In genomic region chr3:42057561-42058211, GRCh38 we compare ENCODE assay signal across 10 cellular contexts. TPM values are rescaled to one million over a fixed set of nuclear protein-coding genes. Genes with fewer than 3 reads are reported as not detected.
DNase-seq lines count a peak whose midpoint lies in the region; ATAC-seq and TF ChIP-seq lines count a peak whose summit lies in the region.
"Had no signal": no experiment of that assay in that cellular context is flagged by ENCODE, and none has a peak within 500 bp of the region (broad histone marks: within the 10 kb centered on the region; RNA-seq: fewer than 3 reads in every experiment).

No MANE protein-coding gene starts in this region.

- TF ChIP-seq POLR2A in thyroid gland (IDR thresholded peaks at IDR 0.05) = peak in 1 of 2 donors; percentile 55

- peaks cover 47 to 75% of the 10 kb centered on the region in 2 donors for H3K4me1 ChIP-seq in thyroid gland

- no peaks in the 10 kb centered on the region for H3K27me3 Mint-ChIP-seq in WTC11 (ENCODE audit: low read depth)
- H3K27me3 Mint-ChIP-seq in activated CD4-positive, alpha-beta memory T cell treated with anti-CD3 and anti-CD28 coated beads, Interleukin-2, amount 10 ng/mL, durations not matched to agents 7 days and 5 days = no peaks in the 10 kb centered on the region

- peak overlapping the region; percentile 29 for H3K27ac Mint-ChIP-seq in WTC11
- no peak overlapping the region for H3K27ac Mint-ChIP-seq in activated CD4-positive, alpha-beta memory T cell treated with anti-CD3 and anti-CD28 coated beads, Interleukin-2, amount 10 ng/mL, durations not matched to agents 7 days and 5 days

- no peaks in the 10 kb centered on the region for H3K27me3 ChIP-seq in thyroid gland

- no peak overlapping the region for H3K4me3 Mint-ChIP-seq in WTC11
- no peak overlapping the region for H3K4me3 Mint-ChIP-seq in activated CD4-positive, alpha-beta memory T cell treated with anti-CD3 and anti-CD28 coated beads, Interleukin-2, amount 10 ng/mL, durations not matched to agents 7 days and 5 days

- H3K4me3 ChIP-seq in thyroid gland (replicated peaks in 1 of 3) = no peak overlapping the region

- intact Hi-C loops in cardiac septum (cut with DNase I) = no loop called here
- intact Hi-C loops in Right ventricle myocardium superior (cut with DNase I) = no loop called here
- intact Hi-C loops in thyroid gland (cut with DNase I) = no loop called here
- intact Hi-C loops in sciatic nerve (cut with DNase I) = no loop called here

- H3K9me3 ChIP-seq in thyroid gland = no peaks in the 10 kb centered on the region

- no peaks in the 10 kb centered on the region for H3K36me3 Mint-ChIP-seq in WTC11
- peaks cover 4% of the 10 kb centered on the region for H3K36me3 Mint-ChIP-seq in activated CD4-positive, alpha-beta memory T cell treated with anti-CD3 and anti-CD28 coated beads, Interleukin-2, amount 10 ng/mL, durations not matched to agents 7 days and 5 days (ENCODE audit: low read depth)

- H3K9me3 Mint-ChIP-seq in WTC11 = no peaks in the 10 kb centered on the region
- H3K9me3 Mint-ChIP-seq in activated CD4-positive, alpha-beta memory T cell treated with anti-CD3 and anti-CD28 coated beads, Interleukin-2, amount 10 ng/mL, durations not matched to agents 7 days and 5 days = no peaks in the 10 kb centered on the region

- TF ChIP-seq CTCF in WTC11 (IDR thresholded peaks at IDR 0.05) (no peak), thyroid gland (IDR thresholded peaks at IDR 0.05) (no peak)

- DNase-seq in cardiac septum (ENCODE audit: low spot score) (peak; percentile 12), Right ventricle myocardium superior (no peak), WTC11 (ENCODE audit: low spot score) (no peak), thyroid gland (peak; percentile 76 to 78), sciatic nerve (ENCODE audit: low spot score) (no peak), NCI-H1694 (lab: John Stamatoyannopoulos, UW) (no peak)
- DNase-seq in activated CD4-positive, alpha-beta memory T cell treated with anti-CD3 and anti-CD28 coated beads, Interleukin-2, amount 10 ng/mL, durations not matched to agents 7 days and 5 days = no peak
- DNase-seq: activated CD4-positive, alpha-beta T cell treated with anti-CD3 and anti-CD28 coated beads, Interleukin-2, amount 50 U/mL, for 48 hours; foreskin melanocyte had no signal

- no peaks in the 10 kb centered on the region for H3K36me3 ChIP-seq in thyroid gland

- peak overlapping the region; percentile 81 to 87 (median 85) for H3K27ac ChIP-seq in thyroid gland

- CTCF ChIA-PET in WTC11 (lab: Charles Lee) = no interaction called here
- CTCF ChIA-PET in activated CD4-positive, alpha-beta memory T cell treated with anti-CD3 and anti-CD28 coated beads, Interleukin-2, amount 10 ng/mL, durations not matched to agents 7 days and 5 days (lab: Charles Lee) = interaction anchor here (0.6 kb wide), 1 partner anchor 910 kb away, joined by 3 read pairs; no protein-coding TSS in a partner anchor

- POLR2A ChIA-PET in WTC11 (lab: Charles Lee) = interaction anchor here (0.6 kb wide), 1 partner anchor 167 kb away, joined by 4 read pairs; no protein-coding TSS in a partner anchor
- POLR2A ChIA-PET in activated CD4-positive, alpha-beta memory T cell treated with anti-CD3 and anti-CD28 coated beads, Interleukin-2, amount 10 ng/mL, durations not matched to agents 7 days and 5 days (lab: Charles Lee) = no interaction called here

- 48 to 51% methylated on average over 6 to 7 of the region's 7 CpGs for WGBS in thyroid gland, 2 donors

- ATAC-seq in Right ventricle myocardium superior (ENCODE audit: poor library complexity) = no peak
- ATAC-seq in HG02885 (IDR thresholded peaks at IDR 0.05; ENCODE audit: poor library complexity, unreplicated experiment) = peak; percentile 91
- peak; percentile 17; the same call in 1 of the 2 replicates for ATAC-seq in WTC11
- no peak for ATAC-seq in sciatic nerve

- H3K4me1 Mint-ChIP-seq in WTC11 = peaks cover 64% of the 10 kb centered on the region
- H3K4me1 Mint-ChIP-seq in activated CD4-positive, alpha-beta memory T cell treated with anti-CD3 and anti-CD28 coated beads, Interleukin-2, amount 10 ng/mL, durations not matched to agents 7 days and 5 days = peaks cover 4% of the 10 kb centered on the region

TF ChIP-seq in WTC11, 78 proteins besides CTCF, POLR2A, EP300 and RAD21:
- no peak for TF ChIP-seq ZBTB21 (CRISPR knock-in tag; IDR thresholded peaks at IDR 0.05; ENCODE audit: borderline replicate concordance)
- TF ChIP-seq MYBL2 (CRISPR knock-in tag; IDR thresholded peaks at IDR 0.05) = no peak
- TF ChIP-seq ZNF281 (CRISPR knock-in tag; IDR thresholded peaks at IDR 0.05) = no peak

RNA-seq across cellular contexts. Expression of gene TRAK1, which starts 33.5 kb away (rescaled TPM):
- total RNA-seq in cardiac septum = 246 TPM
- total RNA-seq in Right ventricle myocardium superior = 273 TPM
- 34.6 to 41.0 TPM (median 34.8 TPM) in 3 replicates for total RNA-seq in WTC11 (2021)
- total RNA-seq in thyroid gland = 10 to 100 TPM; 46.1 to 87.8 (median 76.4) TPM
- total RNA-seq in sciatic nerve = 50.2 TPM
- 10 to 100 TPM; 23.7 to 25.9 TPM for total RNA-seq in activated CD4-positive, alpha-beta memory T cell treated with anti-CD3 and anti-CD28 coated beads, Interleukin-2, amount 10 ng/mL, durations not matched to agents 7 days and 5 days

Comparison
In these comparisons a context has a peak if more than half of its experiments do, and no peak if none do; other contexts are left out.
1. DNase-seq: peak in cardiac septum (single experiment) and thyroid gland (2 of 2); none in Right ventricle myocardium superior (single experiment), WTC11 (single experiment), sciatic nerve (single experiment), NCI-H1694 (single experiment) and activated CD4-positive, alpha-beta memory T cell treated with anti-CD3 and anti-CD28 coated beads, Interleukin-2, amount 10 ng/mL, durations not matched to agents 7 days and 5 days (single experiment).
2. ATAC-seq: peak in HG02885 (single experiment) and WTC11 (single experiment); none in Right ventricle myocardium superior (single experiment) and sciatic nerve (single experiment).